1 cellular context compared by ENCODE assay signal in the genomic region with DNA sequence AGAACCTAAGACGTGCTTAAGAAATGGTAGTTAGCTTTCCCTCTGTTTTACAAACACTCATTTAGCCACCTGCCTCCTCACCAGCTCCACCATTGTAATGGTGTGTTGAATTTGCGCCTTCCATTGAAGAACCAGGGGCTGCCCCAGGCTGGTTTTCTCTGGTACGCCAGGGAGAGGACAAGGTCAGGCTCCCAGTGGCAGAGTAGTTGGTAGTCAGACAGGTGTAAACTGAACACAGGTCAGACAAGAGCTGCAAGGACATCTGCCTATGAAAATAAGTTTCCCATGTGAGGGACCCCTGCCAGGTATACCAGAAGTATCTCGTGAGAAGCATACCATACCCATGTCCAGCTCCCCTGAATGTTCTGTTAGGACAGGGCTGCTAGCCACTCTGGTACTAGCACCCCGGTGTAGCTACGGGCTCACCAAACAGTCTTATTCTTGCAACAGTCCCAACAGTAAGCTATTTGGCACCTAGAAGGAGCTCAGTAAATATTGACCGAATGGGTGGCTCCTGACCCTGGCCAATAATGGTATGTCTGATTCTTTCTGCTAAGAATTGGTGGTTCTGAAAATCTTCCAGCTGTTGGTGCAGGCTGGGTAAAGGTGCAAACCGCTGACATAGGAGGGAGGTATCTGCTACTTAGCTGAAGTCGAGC.
TF ChIP-seq lines count a peak whose summit lies in the region.

No MANE protein-coding gene starts in this region.

TF ChIP-seq in liver, 16 proteins besides CTCF, POLR2A, EP300 and RAD21 (continued from another document):
- TF ChIP-seq, protein P1, sequence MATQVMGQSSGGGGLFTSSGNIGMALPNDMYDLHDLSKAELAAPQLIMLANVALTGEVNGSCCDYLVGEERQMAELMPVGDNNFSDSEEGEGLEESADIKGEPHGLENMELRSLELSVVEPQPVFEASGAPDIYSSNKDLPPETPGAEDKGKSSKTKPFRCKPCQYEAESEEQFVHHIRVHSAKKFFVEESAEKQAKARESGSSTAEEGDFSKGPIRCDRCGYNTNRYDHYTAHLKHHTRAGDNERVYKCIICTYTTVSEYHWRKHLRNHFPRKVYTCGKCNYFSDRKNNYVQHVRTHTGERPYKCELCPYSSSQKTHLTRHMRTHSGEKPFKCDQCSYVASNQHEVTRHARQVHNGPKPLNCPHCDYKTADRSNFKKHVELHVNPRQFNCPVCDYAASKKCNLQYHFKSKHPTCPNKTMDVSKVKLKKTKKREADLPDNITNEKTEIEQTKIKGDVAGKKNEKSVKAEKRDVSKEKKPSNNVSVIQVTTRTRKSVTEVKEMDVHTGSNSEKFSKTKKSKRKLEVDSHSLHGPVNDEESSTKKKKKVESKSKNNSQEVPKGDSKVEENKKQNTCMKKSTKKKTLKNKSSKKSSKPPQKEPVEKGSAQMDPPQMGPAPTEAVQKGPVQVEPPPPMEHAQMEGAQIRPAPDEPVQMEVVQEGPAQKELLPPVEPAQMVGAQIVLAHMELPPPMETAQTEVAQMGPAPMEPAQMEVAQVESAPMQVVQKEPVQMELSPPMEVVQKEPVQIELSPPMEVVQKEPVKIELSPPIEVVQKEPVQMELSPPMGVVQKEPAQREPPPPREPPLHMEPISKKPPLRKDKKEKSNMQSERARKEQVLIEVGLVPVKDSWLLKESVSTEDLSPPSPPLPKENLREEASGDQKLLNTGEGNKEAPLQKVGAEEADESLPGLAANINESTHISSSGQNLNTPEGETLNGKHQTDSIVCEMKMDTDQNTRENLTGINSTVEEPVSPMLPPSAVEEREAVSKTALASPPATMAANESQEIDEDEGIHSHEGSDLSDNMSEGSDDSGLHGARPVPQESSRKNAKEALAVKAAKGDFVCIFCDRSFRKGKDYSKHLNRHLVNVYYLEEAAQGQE (IDR thresholded peaks at IDR 0.05), result no peak
- no peak for TF ChIP-seq FOXA1 (IDR thresholded peaks at IDR 0.05)
- no peak for TF ChIP-seq YY1 (IDR thresholded peaks at IDR 0.05)
- TF ChIP-seq, protein P2, sequence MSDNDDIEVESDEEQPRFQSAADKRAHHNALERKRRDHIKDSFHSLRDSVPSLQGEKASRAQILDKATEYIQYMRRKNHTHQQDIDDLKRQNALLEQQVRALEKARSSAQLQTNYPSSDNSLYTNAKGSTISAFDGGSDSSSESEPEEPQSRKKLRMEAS (IDR thresholded peaks at IDR 0.05), result no peak
- TF ChIP-seq GABPA (IDR thresholded peaks at IDR 0.05 in 1 of 2, conservative IDR thresholded peaks at IDR 0.05 in 1 of 2), result no peak
- TF ChIP-seq EGR1 (IDR thresholded peaks at IDR 0.05; ENCODE audit: low read depth in 2 of 2), result no peak
- no peak for TF ChIP-seq TAF1 (conservative IDR thresholded peaks at IDR 0.05)
- TF ChIP-seq, protein P3, sequence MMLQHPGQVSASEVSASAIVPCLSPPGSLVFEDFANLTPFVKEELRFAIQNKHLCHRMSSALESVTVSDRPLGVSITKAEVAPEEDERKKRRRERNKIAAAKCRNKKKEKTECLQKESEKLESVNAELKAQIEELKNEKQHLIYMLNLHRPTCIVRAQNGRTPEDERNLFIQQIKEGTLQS (IDR thresholded peaks at IDR 0.05), result no peak
- TF ChIP-seq JUND (IDR thresholded peaks at IDR 0.05), result no peak
- peak in 1 of 2 donors; percentile 35 for TF ChIP-seq RXRA (IDR thresholded peaks at IDR 0.05)
- no peak for TF ChIP-seq SP1 (IDR thresholded peaks at IDR 0.05)
- TF ChIP-seq HNF4G (IDR thresholded peaks at IDR 0.05), result no peak
- peak in 1 of 2 donors; percentile 27 for TF ChIP-seq HNF4A (conservative IDR thresholded peaks at IDR 0.05)
- peak; percentile 37 for TF ChIP-seq FOXA2 (IDR thresholded peaks at IDR 0.05)
TF ChIP-seq in liver: peak in this region for 3.
